Comparison of ENCODE assay signal across 12 cellular contexts in the genomic region with DNA sequence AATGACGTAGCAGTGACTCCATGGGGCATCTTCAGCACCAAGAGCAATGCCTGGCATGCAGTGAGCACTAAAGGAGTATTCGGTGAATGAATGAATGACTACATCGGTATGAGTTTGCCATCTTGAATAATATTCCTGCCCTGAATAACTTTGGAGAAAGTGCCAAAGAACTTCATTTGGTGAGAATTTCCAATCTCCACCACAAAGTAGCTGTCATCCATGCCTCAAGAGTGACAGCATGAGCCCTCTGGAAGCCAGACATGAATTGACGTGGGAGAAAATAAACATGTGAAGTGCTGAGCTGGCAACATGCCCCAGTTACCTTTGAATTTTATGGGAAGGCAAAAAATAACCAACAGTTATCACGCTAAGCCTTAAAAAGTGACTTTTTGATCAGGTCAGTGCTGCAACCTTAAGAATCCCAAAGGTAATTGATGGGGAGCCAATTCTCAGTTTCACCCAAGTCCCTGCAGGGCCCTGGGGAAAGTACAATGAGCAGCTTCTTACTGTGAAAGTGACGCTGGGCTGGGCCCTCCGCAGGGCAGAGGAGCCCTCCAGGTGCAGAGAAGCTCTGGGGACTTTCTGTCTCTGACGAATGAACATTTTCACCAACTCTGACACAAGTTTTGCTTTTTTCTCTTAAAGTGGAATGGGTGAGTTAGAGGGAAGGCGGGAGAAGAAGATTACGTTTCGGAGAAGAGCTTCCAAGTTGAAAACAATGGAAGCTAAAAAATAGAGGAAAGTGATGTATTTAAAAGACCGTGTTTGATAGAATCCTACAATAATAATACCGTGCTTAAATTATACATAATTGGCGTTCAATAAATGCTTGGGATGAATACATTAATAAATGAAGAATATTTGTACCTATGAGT. TPM values are rescaled to one million over a fixed set of nuclear protein-coding genes. Genes with fewer than 3 reads are reported as not detected.
DNase-seq lines count a peak whose midpoint lies in the region; ATAC-seq, FAIRE-seq and TF ChIP-seq lines count a peak whose summit lies in the region.
"Had no signal": no experiment of that assay in that cellular context is flagged by ENCODE, and none has a peak within 500 bp of the region (broad histone marks: within the 10 kb centered on the region; RNA-seq: fewer than 3 reads in every experiment).

No MANE protein-coding gene starts in this region.

- CTCF ChIA-PET in HEK293T (lab: Yijun Ruan, JAX), result interaction anchor here (0.9 to 2.0 kb wide), 2 partner anchors 19 to 110 kb away, joined by 3 to 6 read pairs; no protein-coding TSS in a partner anchor

- peak; percentile 19 for DNase-seq in Daoy (ENCODE audit: low read depth)
- no peak for DNase-seq in GM19239 (ENCODE audit: insufficient read length, low spot score)
- no peak for DNase-seq in HEK293T (ENCODE audit: extremely low spot score)
- no peak for DNase-seq in A172 (ENCODE audit: low spot score)
- no peak for DNase-seq in cerebellum (ENCODE audit: low spot score)
- DNase-seq in activated CD4-positive, alpha-beta T cell treated with anti-CD3 and anti-CD28 coated beads, Interleukin-2, amount 50 U/mL, for 1 hour, result no peak
- DNase-seq: activated gamma-delta T cell treated with Interleukin-2 at 50 U/mL for 16 hours; hippocampal formation; KG1; stimulated activated CD4-positive, alpha-beta T cell treated with anti-CD3 and anti-CD28 coated beads, Interleukin-12 subunit alpha, Interleukin-12 subunit beta, amount 100 ng/mL, for 4 hours had no signal

- POLR2A ChIA-PET in HEK293T (lab: Yijun Ruan, JAX), result interaction anchor here (1.4 to 3.9 kb wide), 4 partner anchors 10 to 28 kb away, joined by 3 to 35 read pairs (median 6); a partner anchor contains a TSS

- ATAC-seq in HG02678 (IDR thresholded peaks at IDR 0.05; ENCODE audit: unreplicated experiment), result peak; percentile 98
- ATAC-seq in HG03520 (IDR thresholded peaks at IDR 0.05; ENCODE audit: unreplicated experiment), result peak; percentile 83

- peak; percentile 72 for FAIRE-seq in GM19239 (lab: Jason Lieb, UNC)

TF ChIP-seq in HEK293T, 16 proteins besides CTCF, POLR2A, EP300 and RAD21:
- TF ChIP-seq, protein P1, sequence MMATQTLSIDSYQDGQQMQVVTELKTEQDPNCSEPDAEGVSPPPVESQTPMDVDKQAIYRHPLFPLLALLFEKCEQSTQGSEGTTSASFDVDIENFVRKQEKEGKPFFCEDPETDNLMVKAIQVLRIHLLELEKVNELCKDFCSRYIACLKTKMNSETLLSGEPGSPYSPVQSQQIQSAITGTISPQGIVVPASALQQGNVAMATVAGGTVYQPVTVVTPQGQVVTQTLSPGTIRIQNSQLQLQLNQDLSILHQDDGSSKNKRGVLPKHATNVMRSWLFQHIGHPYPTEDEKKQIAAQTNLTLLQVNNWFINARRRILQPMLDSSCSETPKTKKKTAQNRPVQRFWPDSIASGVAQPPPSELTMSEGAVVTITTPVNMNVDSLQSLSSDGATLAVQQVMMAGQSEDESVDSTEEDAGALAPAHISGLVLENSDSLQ (IDR thresholded peaks at IDR 0.05), result no peak
- no peak for TF ChIP-seq NFRKB (IDR thresholded peaks at IDR 0.05)
- no peak for TF ChIP-seq BHLHE40 (IDR thresholded peaks at IDR 0.05; ENCODE audit: borderline replicate concordance)
- no peak for TF ChIP-seq ZNF384 (IDR thresholded peaks at IDR 0.05)
- no peak for TF ChIP-seq ARNT (IDR thresholded peaks at IDR 0.05)
- TF ChIP-seq CTBP1 (IDR thresholded peaks at IDR 0.05; ENCODE audit: borderline replicate concordance), result no peak
- TF ChIP-seq ELF4 (IDR thresholded peaks at IDR 0.05), result no peak
- no peak for TF ChIP-seq FOXA1 (IDR thresholded peaks at IDR 0.05)
- no peak for TF ChIP-seq SUZ12 (IDR thresholded peaks at IDR 0.05)
- no peak for TF ChIP-seq L3MBTL2 (conservative IDR thresholded peaks at IDR 0.05)
- TF ChIP-seq LEF1 (IDR thresholded peaks at IDR 0.05; ENCODE audit: borderline replicate concordance), result no peak
- no peak for TF ChIP-seq HDGF (IDR thresholded peaks at IDR 0.05; ENCODE audit: borderline replicate concordance)
- no peak for TF ChIP-seq SP1 (IDR thresholded peaks at IDR 0.05)
- no peak for TF ChIP-seq TARDBP (IDR thresholded peaks at IDR 0.05)
- no peak for TF ChIP-seq FOXM1 (IDR thresholded peaks at IDR 0.05; ENCODE audit: borderline replicate concordance)
- no peak for TF ChIP-seq FOXK2 (IDR thresholded peaks at IDR 0.05)
TF ChIP-seq in HEK293T: peak in this region for 0.

RNA-seq across cellular contexts. Expression of a gene that starts 21.9 kb away (rescaled TPM):
- total RNA-seq in Daoy (2014; rRNA removed; shearing (Covaris generic)), result 17.8 and 37.4 TPM in 2 replicates
- 0.86 and 1.0 TPM in 2 replicates for total RNA-seq in A172 (2014; rRNA removed; shearing (Covaris generic))
- 1.5 TPM for total RNA-seq in cerebellum
